ENCODE assay signal across 28 cellular contexts in the genomic region with DNA sequence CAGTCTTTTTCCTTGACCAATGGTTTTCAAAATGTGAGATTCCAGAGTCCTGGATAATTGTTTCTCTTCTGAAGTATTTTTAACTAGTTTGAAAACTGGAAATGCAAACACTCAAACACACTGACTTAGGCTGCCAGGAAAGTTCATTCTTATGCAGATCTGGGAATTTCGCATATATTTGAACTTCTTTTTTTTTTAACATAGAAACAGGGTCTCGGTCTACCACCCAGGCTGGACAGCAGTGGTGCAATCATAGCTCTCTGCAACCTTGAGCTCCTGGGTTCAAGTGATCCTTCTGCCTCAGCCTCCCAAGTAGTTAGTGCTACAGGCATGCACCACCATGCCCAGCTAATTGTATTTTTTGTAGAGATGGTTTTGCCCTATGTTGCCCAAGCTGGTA.
"Had no signal": no experiment of that assay in that cellular context is flagged by ENCODE, and none has a peak within 500 bp of the region (broad histone marks: within the 10 kb centered on the region; RNA-seq: fewer than 3 reads in every experiment).

No MANE protein-coding gene starts in this region.

- H3K27me3 ChIP-seq: heart left ventricle, pancreas, suprapubic skin, tibial nerve, uterus had no signal

- H3K36me3 ChIP-seq: pancreas, prostate gland, uterus had no signal

- H3K4me1 Mint-ChIP-seq: mesothelial cell of epicardium; stimulated activated effector memory CD8-positive, alpha-beta T cell treated with anti-CD3 and anti-CD28 coated beads, Interleukin-12 subunit alpha, Interleukin-12 subunit beta, amount 100 ng/mL, for 72 hours had no signal

- H3K9me3 ChIP-seq: pancreas, prostate gland, suprapubic skin had no signal

- H3K27me3 Mint-ChIP-seq: naive thymus-derived CD4-positive, alpha-beta T cell; natural killer cell treated with Interleukin-12 subunit alpha and Interleukin-12 subunit beta and Interleukin-15 and Interleukin-18, amount 100 ng/mL, for 72 hours; stimulated activated naive CD8-positive, alpha-beta T cell treated with anti-CD3 and anti-CD28 coated beads, Interleukin-15, Interleukin-2, amounts not matched to agents 100 ng/mL and 50 ng/mL, for 24 hours; type B pancreatic cell had no signal

- H3K9me3 Mint-ChIP-seq: natural killer cell treated with Interleukin-12 subunit alpha and Interleukin-12 subunit beta and Interleukin-15 and Interleukin-18, amount 100 ng/mL, for 72 hours; stimulated activated effector memory CD8-positive, alpha-beta T cell treated with anti-CD3 and anti-CD28 coated beads, Interleukin-12 subunit alpha, Interleukin-12 subunit beta, amount 100 ng/mL, for 72 hours; stimulated activated naive CD8-positive, alpha-beta T cell treated with anti-CD3 and anti-CD28 coated beads, Interleukin-15, Interleukin-2, amounts not matched to agents 100 ng/mL and 50 ng/mL, for 24 hours; type B pancreatic cell had no signal

- H3K27ac Mint-ChIP-seq: mesothelial cell of epicardium; natural killer cell treated with Interleukin-12 subunit alpha and Interleukin-12 subunit beta and Interleukin-15 and Interleukin-18, amount 100 ng/mL, for 72 hours; stimulated activated effector memory CD8-positive, alpha-beta T cell treated with anti-CD3 and anti-CD28 coated beads, Interleukin-12 subunit alpha, Interleukin-12 subunit beta, amount 100 ng/mL, for 72 hours; stimulated activated naive CD8-positive, alpha-beta T cell treated with anti-CD3 and anti-CD28 coated beads, Interleukin-15, Interleukin-2, amounts not matched to agents 100 ng/mL and 50 ng/mL, for 24 hours; type B pancreatic cell had no signal

- H3K4me3 Mint-ChIP-seq: mesothelial cell of epicardium; naive thymus-derived CD4-positive, alpha-beta T cell; natural killer cell treated with Interleukin-12 subunit alpha and Interleukin-12 subunit beta and Interleukin-15 and Interleukin-18, amount 100 ng/mL, for 72 hours; stimulated activated effector memory CD8-positive, alpha-beta T cell treated with anti-CD3 and anti-CD28 coated beads, Interleukin-12 subunit alpha, Interleukin-12 subunit beta, amount 100 ng/mL, for 72 hours; stimulated activated naive CD8-positive, alpha-beta T cell treated with anti-CD3 and anti-CD28 coated beads, Interleukin-15, Interleukin-2, amounts not matched to agents 100 ng/mL and 50 ng/mL, for 24 hours; type B pancreatic cell had no signal

- H3K4me3 ChIP-seq: heart left ventricle, left ventricle myocardium inferior, lung, pancreas, prostate gland, skin epidermis, suprapubic skin, tibial nerve, uterus had no signal

- H3K4me1 ChIP-seq: pancreas, prostate gland, suprapubic skin, tibial nerve, uterus had no signal

- ATAC-seq: naive thymus-derived CD4-positive, alpha-beta T cell; natural killer cell treated with Interleukin-12 subunit alpha and Interleukin-12 subunit beta and Interleukin-15 and Interleukin-18, amount 100 ng/mL, for 72 hours; pancreas; right cardiac atrium; sciatic nerve; stimulated activated effector memory CD8-positive, alpha-beta T cell treated with anti-CD3 and anti-CD28 coated beads, Interleukin-12 subunit alpha, Interleukin-12 subunit beta, amount 100 ng/mL, for 72 hours had no signal

- DNase-seq: hypothalamus; kidney glomerular epithelial cell; left cardiac atrium; left ventricle myocardium inferior; naive thymus-derived CD4-positive, alpha-beta T cell; nucleus accumbens; pancreas; posterior cingulate gyrus; retina; right cardiac atrium; stimulated activated CD4-positive, alpha-beta T cell treated with anti-CD3 and anti-CD28 coated beads, Interleukin-12 subunit alpha, Interleukin-12 subunit beta, amount 100 ng/mL, for 4 hours; stimulated activated CD4-positive, alpha-beta T cell treated with anti-CD3 and anti-CD28 coated beads, Interleukin-15, amount 100 ng/mL, for 24 hours; stimulated activated CD4-positive, alpha-beta T cell treated with anti-CD3 and anti-CD28 coated beads, Interleukin-2, amount 100 ng/mL, for 24 hours; stimulated activated CD4-positive, alpha-beta T cell treated with anti-CD3 and anti-CD28 coated beads, Interleukin-4, amount 100 ng/mL, for 24 hours; stimulated activated naive CD4-positive, alpha-beta T cell; uterus had no signal

- H3K27ac ChIP-seq: heart left ventricle, left ventricle myocardium inferior, pancreas, prostate gland, skin epidermis, suprapubic skin, tibial nerve, uterus had no signal
